ENCODE assay signal across 13 cellular contexts in the genomic region with DNA sequence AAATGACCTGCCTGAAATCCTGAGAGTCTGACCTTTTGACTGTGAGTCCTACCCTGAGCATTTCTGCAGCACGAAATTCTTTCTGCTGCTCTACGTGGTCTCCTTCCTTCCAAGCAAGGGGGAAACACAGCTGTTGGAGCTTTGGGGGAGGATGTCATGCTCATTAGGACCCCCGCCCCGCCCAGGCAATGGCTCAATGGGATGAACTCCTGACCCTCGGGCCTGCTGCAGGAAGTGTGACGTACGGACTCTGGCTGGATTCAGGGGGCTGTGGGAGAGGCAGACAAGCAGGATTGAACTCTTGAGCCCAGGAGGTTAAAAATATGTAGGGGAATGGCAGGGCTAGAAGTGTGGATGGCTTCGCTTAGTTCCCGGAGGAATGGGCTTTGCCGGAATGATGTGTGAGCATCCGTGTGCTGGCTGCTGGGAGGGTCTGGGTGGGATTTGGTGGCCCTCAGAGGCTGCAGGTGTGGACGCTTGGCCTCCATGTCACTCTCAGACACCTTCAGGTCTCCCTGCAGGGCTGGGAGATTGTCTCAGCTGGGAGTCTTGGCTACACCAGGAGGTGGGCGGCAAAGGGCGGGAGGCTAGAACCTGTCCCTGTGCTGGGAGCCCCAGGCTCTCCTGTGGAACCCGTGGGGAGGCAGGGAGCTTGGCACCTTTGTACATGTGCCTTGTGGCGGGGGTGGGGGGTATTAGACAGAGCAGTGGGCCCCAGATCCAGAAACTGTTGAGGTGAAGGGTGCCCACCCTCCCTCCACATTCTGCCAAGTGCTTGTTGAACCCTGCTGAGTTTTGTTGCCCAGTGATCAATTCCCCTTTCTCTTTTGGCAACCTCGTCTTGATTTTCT. TPM values are rescaled to one million over a fixed set of nuclear protein-coding genes. Genes with fewer than 3 reads are reported as not detected.
DNase-seq lines count a peak whose midpoint lies in the region; ATAC-seq and TF ChIP-seq lines count a peak whose summit lies in the region.
"Had no signal": no experiment of that assay in that cellular context is flagged by ENCODE, and none has a peak within 500 bp of the region (broad histone marks: within the 10 kb centered on the region; RNA-seq: fewer than 3 reads in every experiment).

No MANE protein-coding gene starts in this region.

- H3K4me3 ChIP-seq in PC-9, result no peak overlapping the region
- H3K4me3 ChIP-seq in fibroblast of lung (replicated peaks in 1 of 4; ENCODE audit: control extremely low read depth in 1 of 4, insufficient read depth in 1 of 4, low read depth in 3 of 4, low read length in 4 of 4), result no peak overlapping the region
- no peak overlapping the region for H3K4me3 ChIP-seq in osteoblast (ENCODE audit: insufficient read depth, low read length)
- H3K4me3 ChIP-seq: body of pancreas, esophagus squamous epithelium, GM12878, hepatocyte had no signal

- no peaks in the 10 kb centered on the region for H3K9me2 ChIP-seq in PC-9 (ENCODE audit: insufficient read depth)

- BruUV-seq in PC-9 (replicated peaks; lab: Mats Ljungman, UMichigan), result no TSS peak

- H3K27me3 ChIP-seq in PC-9 (ENCODE audit: insufficient read depth, low read depth) (no peaks in the 10 kb centered on the region), fibroblast of lung (ENCODE audit: control insufficient read depth, insufficient read depth, low read length) (no peaks in the 10 kb centered on the region), osteoblast (ENCODE audit: insufficient read depth, low read length) (no peaks in the 10 kb centered on the region)
- H3K27me3 ChIP-seq: body of pancreas, hepatocyte had no signal

- no peak overlapping the region for H2AFZ ChIP-seq in PC-9
- H2AFZ ChIP-seq in fibroblast of lung (ENCODE audit: low read length), result peak overlapping the region; percentile 41
- peak overlapping the region; percentile 1 for H2AFZ ChIP-seq in osteoblast (ENCODE audit: low read length)
- H2AFZ ChIP-seq: hepatocyte had no signal

- CTCF ChIA-PET in PC-9 (lab: Charles Lee), result interaction anchor here (0.8 kb wide), 1 partner anchor 314 kb away, joined by 3 read pairs; no protein-coding TSS in a partner anchor

- peak overlapping the region; percentile 62 for H3K4me2 ChIP-seq in PC-9
- peak overlapping the region; percentile 23 for H3K4me2 ChIP-seq in fibroblast of lung (ENCODE audit: extremely low read depth, insufficient read depth, low read length)
- peak overlapping the region; percentile 7 for H3K4me2 ChIP-seq in osteoblast (ENCODE audit: insufficient read depth, low read length)
- H3K4me2 ChIP-seq: hepatocyte had no signal

- peaks cover 41% of the 10 kb centered on the region for H3K4me1 ChIP-seq in ES-I3 (ENCODE audit: insufficient read depth, low read length)
- H3K4me1 ChIP-seq in PC-9 (replicated peaks; ENCODE audit: insufficient read depth), result peaks cover 41% of the 10 kb centered on the region
- H3K4me1 ChIP-seq in fibroblast of lung (ENCODE audit: control insufficient read depth, extremely low read depth, insufficient read depth, low read length), result peaks cover 10% of the 10 kb centered on the region
- peaks cover 17% of the 10 kb centered on the region for H3K4me1 ChIP-seq in osteoblast (ENCODE audit: insufficient read depth, low read length)

- H3K27ac ChIP-seq in PC-9 (peak overlapping the region; percentile 86), fibroblast of lung (ENCODE audit: insufficient read depth, low read length) (no peak overlapping the region), osteoblast (ENCODE audit: low read depth, low read length) (no peak overlapping the region)
- H3K27ac ChIP-seq: body of pancreas, esophagus squamous epithelium, hepatocyte had no signal

- H3K9me3 ChIP-seq in ES-I3 (ENCODE audit: control insufficient read depth, insufficient read depth, low read length), result no peaks in the 10 kb centered on the region
- no peaks in the 10 kb centered on the region for H3K9me3 ChIP-seq in PC-9 (ENCODE audit: insufficient read depth, low read depth)
- H3K9me3 ChIP-seq in fibroblast of lung (ENCODE audit: control insufficient read depth, insufficient read depth, low read depth, low read length), result no peaks in the 10 kb centered on the region
- no peaks in the 10 kb centered on the region for H3K9me3 ChIP-seq in osteoblast (ENCODE audit: low read depth, low read length)
- H3K9me3 ChIP-seq: body of pancreas, esophagus squamous epithelium had no signal

- H3K79me2 ChIP-seq in PC-9 (ENCODE audit: low read depth), result no peaks in the 10 kb centered on the region
- H3K79me2 ChIP-seq in fibroblast of lung (ENCODE audit: control insufficient read depth, insufficient read depth, low read length), result no peaks in the 10 kb centered on the region
- no peaks in the 10 kb centered on the region for H3K79me2 ChIP-seq in osteoblast (ENCODE audit: insufficient read depth, low read length)
- H3K79me2 ChIP-seq: hepatocyte had no signal

- H3F3A ChIP-seq in PC-9 (ENCODE audit: insufficient read depth, low read depth), result peaks cover 30% of the 10 kb centered on the region

- DNase-seq in PC-9, result no peak
- peak in 1 of 2 donors; percentile 40 for DNase-seq in fibroblast of lung (ENCODE audit: low read depth in 2 of 2)
- no peak for DNase-seq in osteoblast (ENCODE audit: insufficient read length, low spot score, missing footprints)
- no peak for DNase-seq in SKM-1 treated with dmso at 0.1 percent for 144 hours (lab: John Stamatoyannopoulos, UW; ENCODE audit: unreplicated experiment)
- DNase-seq in GM19240 (ENCODE audit: insufficient read length, low spot score), result no peak
- no peak for DNase-seq in head of caudate nucleus
- DNase-seq: esophagus squamous epithelium; stimulated activated CD4-positive, alpha-beta T cell treated with anti-CD3 and anti-CD28 coated beads, Interleukin-2, amount 100 ng/mL, for 24 hours had no signal

- H4K20me1 ChIP-seq in PC-9 (ENCODE audit: insufficient read depth) (no peaks in the 10 kb centered on the region), fibroblast of lung (ENCODE audit: control insufficient read depth, extremely low read depth, insufficient read depth, low read length) (no peaks in the 10 kb centered on the region), osteoblast (ENCODE audit: insufficient read depth, low read length) (no peaks in the 10 kb centered on the region)

- intact Hi-C loops in PC-9 (cut with micrococcal nuclease; ENCODE audit: unreplicated experiment), result no loop called here
- intact Hi-C loops in head of caudate nucleus (cut with DNase I), result no loop called here

- TF ChIP-seq CTCF in PC-9 (conservative IDR thresholded peaks at IDR 0.05), result no peak
- no peak for TF ChIP-seq CTCF in fibroblast of lung (conservative IDR thresholded peaks at IDR 0.05 in 1 of 2, IDR thresholded peaks at IDR 0.05 in 1 of 2; ENCODE audit: low read depth in 1 of 2, low read length in 2 of 2)
- TF ChIP-seq CTCF in osteoblast (IDR thresholded peaks at IDR 0.05; ENCODE audit: extremely low read depth, low read depth, low read length), result no peak

- no peak for ATAC-seq in esophagus mucosa
- ATAC-seq: GM12878 had no signal

- H3K36me3 ChIP-seq in ES-I3 (ENCODE audit: insufficient read depth, low read length) (no peaks in the 10 kb centered on the region), PC-9 (ENCODE audit: low read depth) (no peaks in the 10 kb centered on the region), fibroblast of lung (ENCODE audit: control insufficient read depth, insufficient read depth, low read length) (no peaks in the 10 kb centered on the region), osteoblast (ENCODE audit: insufficient read depth, low read length) (no peaks in the 10 kb centered on the region)
- H3K36me3 ChIP-seq: esophagus squamous epithelium had no signal

- POLR2A ChIA-PET in PC-9 (lab: Charles Lee; ENCODE audit: unreplicated experiment), result interaction anchor here (0.5 to 1.2 kb wide), 2 partner anchors 26 to 167 kb away, joined by 3 to 8 read pairs; a partner anchor contains a TSS

- peak overlapping the region; percentile 2; the same call in 1 of the 2 replicates for H3K9ac ChIP-seq in ES-I3 (ENCODE audit: low read depth, low read length)
- no peak overlapping the region for H3K9ac ChIP-seq in fibroblast of lung (ENCODE audit: insufficient read depth, low read length)

RNA-seq across cellular contexts. Expression of a gene that starts 26.3 kb away (rescaled TPM):
- total RNA-seq in PC-9 (2021), result 42.2 and 63.5 TPM in 2 replicates
- 110 and 299 TPM in 2 replicates for total RNA-seq in fibroblast of lung
- polyA plus RNA-seq in fibroblast of lung, result 93.9 and 112 TPM in 2 replicates
- 107 and 115 TPM in 2 replicates for polyA plus RNA-seq in fibroblast of lung (2012)
- 24.9 and 28.7 TPM in 2 replicates for polyA minus RNA-seq in fibroblast of lung (ENCODE audit: low replicate concordance)
- 431 and 558 TPM in 2 replicates for total RNA-seq in osteoblast
- total RNA-seq in esophagus mucosa, result 8.7 TPM

Comparison
In these comparisons a context has a peak if more than half of its experiments do, and no peak if none do; other contexts are left out.
1. H3K4me2 ChIP-seq: peak in every context shown above with its lines; median percentile 62 in PC-9; 23 in fibroblast of lung; 7 in osteoblast.